In the genomic region with DNA sequence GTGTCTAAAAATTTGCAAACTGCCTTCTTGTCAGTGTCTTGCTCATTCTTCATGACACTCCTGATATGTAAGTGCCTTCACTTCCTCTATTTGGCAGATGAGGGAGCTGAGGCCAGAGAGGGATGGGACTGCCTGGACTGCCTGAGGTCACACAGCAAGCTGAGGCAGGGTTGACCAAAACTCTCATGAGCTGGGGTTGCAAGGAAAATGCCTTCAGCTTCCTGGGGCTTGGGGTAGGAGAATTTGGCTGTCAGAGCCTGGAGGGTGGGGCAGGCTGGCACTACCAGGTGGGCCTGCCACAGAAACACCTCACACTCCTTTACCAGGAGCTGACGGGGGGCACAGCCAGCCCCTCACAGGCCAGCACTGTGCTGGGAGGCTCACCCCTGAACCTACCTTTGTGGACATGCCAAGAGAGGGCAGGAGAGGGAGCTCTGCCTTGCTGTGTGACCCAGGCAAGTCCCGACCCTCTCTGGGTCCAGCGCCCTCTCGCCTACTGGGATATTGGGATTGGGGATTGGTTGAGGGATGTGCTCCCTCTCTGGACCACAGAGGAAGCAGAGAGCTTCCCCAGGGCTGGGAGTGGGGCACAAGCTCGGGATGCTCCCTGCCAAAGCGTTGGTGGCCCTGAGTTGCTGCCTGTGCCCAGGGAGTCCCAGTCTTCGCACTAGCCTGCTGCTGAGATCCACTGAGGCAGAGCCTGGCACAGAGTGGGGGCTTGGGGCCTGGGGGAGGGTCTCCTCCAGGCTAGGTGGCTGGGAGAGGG, we compare ENCODE assay signal across 1 cellular context.
TF ChIP-seq lines count a peak whose summit lies in the region.

No MANE protein-coding gene starts in this region.

TF ChIP-seq in GM12878, 131 proteins besides CTCF, POLR2A, EP300 and RAD21:
- TF ChIP-seq SPI1 (IDR thresholded peaks at IDR 0.05; ENCODE audit: borderline replicate concordance, insufficient read depth, low read depth, low read length) (peak; percentile 92), FOS (IDR thresholded peaks at IDR 0.05; ENCODE audit: borderline replicate concordance, extremely low read depth, insufficient read length) (no peak), YBX1 (IDR thresholded peaks at IDR 0.05) (no peak), NFXL1 (IDR thresholded peaks at IDR 0.05; ENCODE audit: borderline replicate concordance) (0 out of 2 replicates have a peak, but pooled peaks have one; percentile 28), RB1 (IDR thresholded peaks at IDR 0.05; ENCODE audit: borderline replicate concordance) (no peak), BRCA1 (IDR thresholded peaks at IDR 0.05; ENCODE audit: low read depth, low read length) (no peak)
- TF ChIP-seq, protein P1, sequence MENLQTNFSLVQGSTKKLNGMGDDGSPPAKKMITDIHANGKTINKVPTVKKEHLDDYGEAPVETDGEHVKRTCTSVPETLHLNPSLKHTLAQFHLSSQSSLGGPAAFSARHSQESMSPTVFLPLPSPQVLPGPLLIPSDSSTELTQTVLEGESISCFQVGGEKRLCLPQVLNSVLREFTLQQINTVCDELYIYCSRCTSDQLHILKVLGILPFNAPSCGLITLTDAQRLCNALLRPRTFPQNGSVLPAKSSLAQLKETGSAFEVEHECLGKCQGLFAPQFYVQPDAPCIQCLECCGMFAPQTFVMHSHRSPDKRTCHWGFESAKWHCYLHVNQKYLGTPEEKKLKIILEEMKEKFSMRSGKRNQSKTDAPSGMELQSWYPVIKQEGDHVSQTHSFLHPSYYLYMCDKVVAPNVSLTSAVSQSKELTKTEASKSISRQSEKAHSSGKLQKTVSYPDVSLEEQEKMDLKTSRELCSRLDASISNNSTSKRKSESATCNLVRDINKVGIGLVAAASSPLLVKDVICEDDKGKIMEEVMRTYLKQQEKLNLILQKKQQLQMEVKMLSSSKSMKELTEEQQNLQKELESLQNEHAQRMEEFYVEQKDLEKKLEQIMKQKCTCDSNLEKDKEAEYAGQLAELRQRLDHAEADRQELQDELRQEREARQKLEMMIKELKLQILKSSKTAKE (IDR thresholded peaks at IDR 0.05; ENCODE audit: low read depth, poor library complexity, severe bottlenecking) = no peak
